Comparison of ENCODE assay signal across 1 cellular context in the genomic region with DNA sequence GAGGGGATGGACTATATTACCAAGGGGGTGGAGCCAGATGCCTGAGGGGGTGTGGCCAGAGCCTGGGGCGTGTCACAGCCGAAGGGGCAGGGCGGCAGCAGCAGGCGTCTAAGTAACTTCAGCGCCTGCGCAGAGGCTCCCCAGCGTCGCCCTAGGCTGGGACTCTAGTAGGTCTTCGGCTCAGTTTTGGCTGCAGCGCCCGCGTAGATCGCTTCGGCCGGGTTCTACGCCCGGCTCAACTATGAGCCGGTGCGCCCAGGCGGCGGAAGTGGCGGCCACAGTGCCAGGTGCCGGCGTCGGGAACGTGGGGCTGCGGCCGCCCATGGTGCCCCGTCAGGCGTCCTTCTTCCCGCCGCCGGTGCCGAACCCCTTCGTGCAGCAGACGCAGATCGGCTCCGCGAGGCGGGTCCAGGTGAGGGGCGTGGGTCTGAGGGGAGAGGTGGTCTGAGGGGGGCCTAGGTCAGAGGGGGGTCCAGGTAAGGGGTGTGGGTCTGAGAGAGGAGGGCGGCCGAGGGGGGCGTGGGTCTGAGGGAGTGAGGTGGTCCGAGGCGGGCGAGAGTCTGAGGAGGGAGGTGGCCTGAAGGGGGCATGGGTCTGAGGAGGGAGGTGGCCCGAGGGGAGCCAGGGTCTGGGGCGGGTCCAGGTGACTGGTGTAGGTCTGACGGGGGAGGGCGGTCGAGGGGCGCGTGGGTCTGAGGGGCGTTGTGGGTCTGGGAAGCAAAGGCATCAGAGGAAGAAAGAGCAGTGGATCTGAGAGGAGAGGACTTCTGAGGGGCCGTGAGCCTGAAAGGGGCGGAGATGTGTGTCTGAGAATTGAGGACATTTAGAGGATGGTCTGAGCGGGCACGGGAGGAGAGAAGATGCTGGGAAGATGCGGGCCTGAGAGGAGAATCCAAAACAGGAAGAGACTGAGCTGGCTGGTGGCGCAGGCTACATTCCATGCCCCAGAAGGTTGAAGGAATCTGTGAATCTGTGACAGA.
TF ChIP-seq lines count a peak whose summit lies in the region.

A gene with protein sequence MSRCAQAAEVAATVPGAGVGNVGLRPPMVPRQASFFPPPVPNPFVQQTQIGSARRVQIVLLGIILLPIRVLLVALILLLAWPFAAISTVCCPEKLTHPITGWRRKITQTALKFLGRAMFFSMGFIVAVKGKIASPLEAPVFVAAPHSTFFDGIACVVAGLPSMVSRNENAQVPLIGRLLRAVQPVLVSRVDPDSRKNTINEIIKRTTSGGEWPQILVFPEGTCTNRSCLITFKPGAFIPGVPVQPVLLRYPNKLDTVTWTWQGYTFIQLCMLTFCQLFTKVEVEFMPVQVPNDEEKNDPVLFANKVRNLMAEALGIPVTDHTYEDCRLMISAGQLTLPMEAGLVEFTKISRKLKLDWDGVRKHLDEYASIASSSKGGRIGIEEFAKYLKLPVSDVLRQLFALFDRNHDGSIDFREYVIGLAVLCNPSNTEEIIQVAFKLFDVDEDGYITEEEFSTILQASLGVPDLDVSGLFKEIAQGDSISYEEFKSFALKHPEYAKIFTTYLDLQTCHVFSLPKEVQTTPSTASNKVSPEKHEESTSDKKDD (plus strand): TSS at position 132 of the 980 bp plus-strand sequence. CDS start 110 bp downstream, at position 242.

TF ChIP-seq in HepG2, 621 proteins besides CTCF, POLR2A, EP300 and RAD21 (continued from another document and continues in another):
- TF ChIP-seq, protein P1, sequence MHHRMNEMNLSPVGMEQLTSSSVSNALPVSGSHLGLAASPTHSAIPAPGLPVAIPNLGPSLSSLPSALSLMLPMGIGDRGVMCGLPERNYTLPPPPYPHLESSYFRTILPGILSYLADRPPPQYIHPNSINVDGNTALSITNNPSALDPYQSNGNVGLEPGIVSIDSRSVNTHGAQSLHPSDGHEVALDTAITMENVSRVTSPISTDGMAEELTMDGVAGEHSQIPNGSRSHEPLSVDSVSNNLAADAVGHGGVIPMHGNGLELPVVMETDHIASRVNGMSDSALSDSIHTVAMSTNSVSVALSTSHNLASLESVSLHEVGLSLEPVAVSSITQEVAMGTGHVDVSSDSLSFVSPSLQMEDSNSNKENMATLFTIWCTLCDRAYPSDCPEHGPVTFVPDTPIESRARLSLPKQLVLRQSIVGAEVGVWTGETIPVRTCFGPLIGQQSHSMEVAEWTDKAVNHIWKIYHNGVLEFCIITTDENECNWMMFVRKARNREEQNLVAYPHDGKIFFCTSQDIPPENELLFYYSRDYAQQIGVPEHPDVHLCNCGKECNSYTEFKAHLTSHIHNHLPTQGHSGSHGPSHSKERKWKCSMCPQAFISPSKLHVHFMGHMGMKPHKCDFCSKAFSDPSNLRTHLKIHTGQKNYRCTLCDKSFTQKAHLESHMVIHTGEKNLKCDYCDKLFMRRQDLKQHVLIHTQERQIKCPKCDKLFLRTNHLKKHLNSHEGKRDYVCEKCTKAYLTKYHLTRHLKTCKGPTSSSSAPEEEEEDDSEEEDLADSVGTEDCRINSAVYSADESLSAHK (CRISPR knock-in tag; IDR thresholded peaks at IDR 0.05; ENCODE audit: borderline replicate concordance) = no peak
- TF ChIP-seq ARNT (IDR thresholded peaks at IDR 0.05) (no peak), ETV6 (CRISPR knock-in tag; conservative IDR thresholded peaks at IDR 0.05) (no peak), EEA1 (CRISPR knock-in tag; IDR thresholded peaks at IDR 0.05; ENCODE audit: borderline replicate concordance) (no peak), BRCA1 (CRISPR knock-in tag; IDR thresholded peaks at IDR 0.05) (no peak), NFYB (CRISPR knock-in tag; IDR thresholded peaks at IDR 0.05) (no peak), RFXAP (CRISPR knock-in tag; IDR thresholded peaks at IDR 0.05; ENCODE audit: borderline replicate concordance) (0 out of 2 replicates have a peak, but pooled peaks have one; percentile 50), ZNF256 (CRISPR knock-in tag; conservative IDR thresholded peaks at IDR 0.05) (no peak), HNRNPK (IDR thresholded peaks at IDR 0.05; ENCODE audit: low read depth, low read length, poor library complexity, severe bottlenecking) (peak; percentile 84), POLR2G (IDR thresholded peaks at IDR 0.05; ENCODE audit: low read depth, low read length) (peak; percentile 84), ZSCAN25 (CRISPR knock-in tag; IDR thresholded peaks at IDR 0.05) (no peak), MTA3 (CRISPR knock-in tag; IDR thresholded peaks at IDR 0.05) (no peak), MLLT10 (CRISPR knock-in tag; IDR thresholded peaks at IDR 0.05) (no peak), RFX1 (IDR thresholded peaks at IDR 0.05) (no peak), GABPA (IDR thresholded peaks at IDR 0.05; ENCODE audit: low read depth, low read length) (no peak), GABPA (CRISPR knock-in tag; IDR thresholded peaks at IDR 0.05; ENCODE audit: low read depth) (no peak), ZNF546 (CRISPR knock-in tag; conservative IDR thresholded peaks at IDR 0.05) (no peak), ZNF10 (CRISPR knock-in tag; IDR thresholded peaks at IDR 0.05; ENCODE audit: borderline replicate concordance, low read depth) (no peak), NFE2 (CRISPR knock-in tag; IDR thresholded peaks at IDR 0.05) (no peak), ZBTB38 (CRISPR knock-in tag; IDR thresholded peaks at IDR 0.05) (no peak), STAT5B (CRISPR knock-in tag; IDR thresholded peaks at IDR 0.05) (no peak), CBFB (CRISPR knock-in tag; IDR thresholded peaks at IDR 0.05) (no peak), KAT2B (IDR thresholded peaks at IDR 0.05; ENCODE audit: borderline replicate concordance, low read depth, low read length) (no peak), ZNF282 (IDR thresholded peaks at IDR 0.05; ENCODE audit: partially characterized antibody) (no peak), GATAD1 (CRISPR knock-in tag; IDR thresholded peaks at IDR 0.05) (no peak), MBD4 (IDR thresholded peaks at IDR 0.05; ENCODE audit: borderline replicate concordance, low read length) (no peak)
- TF ChIP-seq, protein P2, sequence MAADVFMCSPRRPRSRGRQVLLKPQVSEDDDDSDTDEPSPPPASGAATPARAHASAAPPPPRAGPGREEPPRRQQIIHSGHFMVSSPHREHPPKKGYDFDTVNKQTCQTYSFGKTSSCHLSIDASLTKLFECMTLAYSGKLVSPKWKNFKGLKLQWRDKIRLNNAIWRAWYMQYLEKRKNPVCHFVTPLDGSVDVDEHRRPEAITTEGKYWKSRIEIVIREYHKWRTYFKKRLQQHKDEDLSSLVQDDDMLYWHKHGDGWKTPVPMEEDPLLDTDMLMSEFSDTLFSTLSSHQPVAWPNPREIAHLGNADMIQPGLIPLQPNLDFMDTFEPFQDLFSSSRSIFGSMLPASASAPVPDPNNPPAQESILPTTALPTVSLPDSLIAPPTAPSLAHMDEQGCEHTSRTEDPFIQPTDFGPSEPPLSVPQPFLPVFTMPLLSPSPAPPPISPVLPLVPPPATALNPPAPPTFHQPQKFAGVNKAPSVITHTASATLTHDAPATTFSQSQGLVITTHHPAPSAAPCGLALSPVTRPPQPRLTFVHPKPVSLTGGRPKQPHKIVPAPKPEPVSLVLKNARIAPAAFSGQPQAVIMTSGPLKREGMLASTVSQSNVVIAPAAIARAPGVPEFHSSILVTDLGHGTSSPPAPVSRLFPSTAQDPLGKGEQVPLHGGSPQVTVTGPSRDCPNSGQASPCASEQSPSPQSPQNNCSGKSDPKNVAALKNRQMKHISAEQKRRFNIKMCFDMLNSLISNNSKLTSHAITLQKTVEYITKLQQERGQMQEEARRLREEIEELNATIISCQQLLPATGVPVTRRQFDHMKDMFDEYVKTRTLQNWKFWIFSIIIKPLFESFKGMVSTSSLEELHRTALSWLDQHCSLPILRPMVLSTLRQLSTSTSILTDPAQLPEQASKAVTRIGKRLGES (CRISPR knock-in tag; IDR thresholded peaks at IDR 0.05; ENCODE audit: borderline replicate concordance) = no peak
- TF ChIP-seq, protein P3, sequence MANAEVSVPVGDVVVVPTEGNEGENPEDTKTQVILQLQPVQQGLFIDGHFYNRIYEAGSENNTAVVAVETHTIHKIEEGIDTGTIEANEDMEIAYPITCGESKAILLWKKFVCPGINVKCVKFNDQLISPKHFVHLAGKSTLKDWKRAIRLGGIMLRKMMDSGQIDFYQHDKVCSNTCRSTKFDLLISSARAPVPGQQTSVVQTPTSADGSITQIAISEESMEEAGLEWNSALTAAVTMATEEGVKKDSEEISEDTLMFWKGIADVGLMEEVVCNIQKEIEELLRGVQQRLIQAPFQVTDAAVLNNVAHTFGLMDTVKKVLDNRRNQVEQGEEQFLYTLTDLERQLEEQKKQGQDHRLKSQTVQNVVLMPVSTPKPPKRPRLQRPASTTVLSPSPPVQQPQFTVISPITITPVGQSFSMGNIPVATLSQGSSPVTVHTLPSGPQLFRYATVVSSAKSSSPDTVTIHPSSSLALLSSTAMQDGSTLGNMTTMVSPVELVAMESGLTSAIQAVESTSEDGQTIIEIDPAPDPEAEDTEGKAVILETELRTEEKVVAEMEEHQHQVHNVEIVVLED (CRISPR knock-in tag; IDR thresholded peaks at IDR 0.05; ENCODE audit: borderline replicate concordance) = no peak
- TF ChIP-seq, protein P4, sequence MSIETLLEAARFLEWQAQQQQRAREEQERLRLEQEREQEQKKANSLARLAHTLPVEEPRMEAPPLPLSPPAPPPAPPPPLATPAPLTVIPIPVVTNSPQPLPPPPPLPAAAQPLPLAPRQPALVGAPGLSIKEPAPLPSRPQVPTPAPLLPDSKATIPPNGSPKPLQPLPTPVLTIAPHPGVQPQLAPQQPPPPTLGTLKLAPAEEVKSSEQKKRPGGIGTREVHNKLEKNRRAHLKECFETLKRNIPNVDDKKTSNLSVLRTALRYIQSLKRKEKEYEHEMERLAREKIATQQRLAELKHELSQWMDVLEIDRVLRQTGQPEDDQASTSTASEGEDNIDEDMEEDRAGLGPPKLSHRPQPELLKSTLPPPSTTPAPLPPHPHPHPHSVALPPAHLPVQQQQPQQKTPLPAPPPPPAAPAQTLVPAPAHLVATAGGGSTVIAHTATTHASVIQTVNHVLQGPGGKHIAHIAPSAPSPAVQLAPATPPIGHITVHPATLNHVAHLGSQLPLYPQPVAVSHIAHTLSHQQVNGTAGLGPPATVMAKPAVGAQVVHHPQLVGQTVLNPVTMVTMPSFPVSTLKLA (IDR thresholded peaks at IDR 0.05) = no peak
- TF ChIP-seq, protein P5, sequence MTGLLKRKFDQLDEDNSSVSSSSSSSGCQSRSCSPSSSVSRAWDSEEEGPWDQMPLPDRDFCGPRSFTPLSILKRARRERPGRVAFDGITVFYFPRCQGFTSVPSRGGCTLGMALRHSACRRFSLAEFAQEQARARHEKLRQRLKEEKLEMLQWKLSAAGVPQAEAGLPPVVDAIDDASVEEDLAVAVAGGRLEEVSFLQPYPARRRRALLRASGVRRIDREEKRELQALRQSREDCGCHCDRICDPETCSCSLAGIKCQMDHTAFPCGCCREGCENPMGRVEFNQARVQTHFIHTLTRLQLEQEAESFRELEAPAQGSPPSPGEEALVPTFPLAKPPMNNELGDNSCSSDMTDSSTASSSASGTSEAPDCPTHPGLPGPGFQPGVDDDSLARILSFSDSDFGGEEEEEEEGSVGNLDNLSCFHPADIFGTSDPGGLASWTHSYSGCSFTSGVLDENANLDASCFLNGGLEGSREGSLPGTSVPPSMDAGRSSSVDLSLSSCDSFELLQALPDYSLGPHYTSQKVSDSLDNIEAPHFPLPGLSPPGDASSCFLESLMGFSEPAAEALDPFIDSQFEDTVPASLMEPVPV (CRISPR knock-in tag; IDR thresholded peaks at IDR 0.05) = peak; percentile 69; the same call in 1 of the 2 replicates
- TF ChIP-seq, protein P6, sequence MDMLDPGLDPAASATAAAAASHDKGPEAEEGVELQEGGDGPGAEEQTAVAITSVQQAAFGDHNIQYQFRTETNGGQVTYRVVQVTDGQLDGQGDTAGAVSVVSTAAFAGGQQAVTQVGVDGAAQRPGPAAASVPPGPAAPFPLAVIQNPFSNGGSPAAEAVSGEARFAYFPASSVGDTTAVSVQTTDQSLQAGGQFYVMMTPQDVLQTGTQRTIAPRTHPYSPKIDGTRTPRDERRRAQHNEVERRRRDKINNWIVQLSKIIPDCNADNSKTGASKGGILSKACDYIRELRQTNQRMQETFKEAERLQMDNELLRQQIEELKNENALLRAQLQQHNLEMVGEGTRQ (IDR thresholded peaks at IDR 0.05; ENCODE audit: low read depth, low read length) = no peak
- TF ChIP-seq, protein P6 (CRISPR knock-in tag; IDR thresholded peaks at IDR 0.05; ENCODE audit: borderline replicate concordance) = no peak
- TF ChIP-seq, protein P7, sequence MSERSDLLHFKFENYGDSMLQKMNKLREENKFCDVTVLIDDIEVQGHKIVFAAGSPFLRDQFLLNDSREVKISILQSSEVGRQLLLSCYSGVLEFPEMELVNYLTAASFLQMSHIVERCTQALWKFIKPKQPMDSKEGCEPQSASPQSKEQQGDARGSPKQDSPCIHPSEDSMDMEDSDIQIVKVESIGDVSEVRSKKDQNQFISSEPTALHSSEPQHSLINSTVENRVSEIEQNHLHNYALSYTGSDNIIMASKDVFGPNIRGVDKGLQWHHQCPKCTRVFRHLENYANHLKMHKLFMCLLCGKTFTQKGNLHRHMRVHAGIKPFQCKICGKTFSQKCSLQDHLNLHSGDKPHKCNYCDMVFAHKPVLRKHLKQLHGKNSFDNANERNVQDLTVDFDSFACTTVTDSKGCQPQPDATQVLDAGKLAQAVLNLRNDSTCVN (CRISPR knock-in tag; IDR thresholded peaks at IDR 0.05; ENCODE audit: borderline replicate concordance) = no peak
- TF ChIP-seq, protein P8, sequence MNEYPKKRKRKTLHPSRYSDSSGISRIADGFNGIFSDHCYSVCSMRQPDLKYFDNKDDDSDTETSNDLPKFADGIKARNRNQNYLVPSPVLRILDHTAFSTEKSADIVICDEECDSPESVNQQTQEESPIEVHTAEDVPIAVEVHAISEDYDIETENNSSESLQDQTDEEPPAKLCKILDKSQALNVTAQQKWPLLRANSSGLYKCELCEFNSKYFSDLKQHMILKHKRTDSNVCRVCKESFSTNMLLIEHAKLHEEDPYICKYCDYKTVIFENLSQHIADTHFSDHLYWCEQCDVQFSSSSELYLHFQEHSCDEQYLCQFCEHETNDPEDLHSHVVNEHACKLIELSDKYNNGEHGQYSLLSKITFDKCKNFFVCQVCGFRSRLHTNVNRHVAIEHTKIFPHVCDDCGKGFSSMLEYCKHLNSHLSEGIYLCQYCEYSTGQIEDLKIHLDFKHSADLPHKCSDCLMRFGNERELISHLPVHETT (CRISPR knock-in tag; conservative IDR thresholded peaks at IDR 0.05) = no peak
- TF ChIP-seq, protein P9, sequence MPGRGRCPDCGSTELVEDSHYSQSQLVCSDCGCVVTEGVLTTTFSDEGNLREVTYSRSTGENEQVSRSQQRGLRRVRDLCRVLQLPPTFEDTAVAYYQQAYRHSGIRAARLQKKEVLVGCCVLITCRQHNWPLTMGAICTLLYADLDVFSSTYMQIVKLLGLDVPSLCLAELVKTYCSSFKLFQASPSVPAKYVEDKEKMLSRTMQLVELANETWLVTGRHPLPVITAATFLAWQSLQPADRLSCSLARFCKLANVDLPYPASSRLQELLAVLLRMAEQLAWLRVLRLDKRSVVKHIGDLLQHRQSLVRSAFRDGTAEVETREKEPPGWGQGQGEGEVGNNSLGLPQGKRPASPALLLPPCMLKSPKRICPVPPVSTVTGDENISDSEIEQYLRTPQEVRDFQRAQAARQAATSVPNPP (CRISPR knock-in tag; IDR thresholded peaks at IDR 0.05) = no peak
